29 cellular contexts compared by ENCODE assay signal in genomic region chr6:126072172-126072571, GRCh38.
"Had no signal": no experiment of that assay in that cellular context is flagged by ENCODE, and none has a peak within 500 bp of the region (broad histone marks: within the 10 kb centered on the region; RNA-seq: fewer than 3 reads in every experiment).

No MANE protein-coding gene starts in this region.

- H3K36me3 ChIP-seq: gastroesophageal sphincter, WERI-Rb-1 had no signal

- H3K27me3 ChIP-seq: body of pancreas, dorsolateral prefrontal cortex, foreskin keratinocyte, gastroesophageal sphincter, heart right ventricle had no signal

- H3K27ac ChIP-seq: body of pancreas, coronary artery, dorsolateral prefrontal cortex, foreskin keratinocyte, gastroesophageal sphincter, heart right ventricle, WERI-Rb-1 had no signal

- ATAC-seq: activated CD4-positive, CD25-positive, alpha-beta regulatory T cell treated with anti-CD3 and anti-CD28 coated beads, Interleukin-2, amount 50 U/mL, for 24 hours; activated CD8-positive, alpha-beta T cell treated with anti-CD3 and anti-CD28 coated beads for 36 hours; activated T-cell treated with anti-CD3 and anti-CD28 coated beads, Interleukin-2, amount 50 U/mL, for 4 hours; activated T-helper 17 cell treated with anti-CD3 and anti-CD28 coated beads, Interleukin-2, amount 50 U/mL, for 72 hours; body of pancreas; esophagus mucosa; foreskin keratinocyte; gastroesophageal sphincter; heart right ventricle; T-helper 17 cell had no signal

- H3K4me3 ChIP-seq: body of pancreas, coronary artery, dorsolateral prefrontal cortex, gastroesophageal sphincter, heart right ventricle had no signal

- H3K4me1 ChIP-seq: foreskin keratinocyte, gastroesophageal sphincter, heart right ventricle had no signal

- DNase-seq: activated B cell treated with CpG ODN at 0.5 μM for 24 hours; activated CD4-positive, alpha-beta T cell treated with anti-CD3 and anti-CD28 coated beads for 48 hours; activated CD4-positive, alpha-beta T cell treated with anti-CD3 and anti-CD28 coated beads, Interleukin-2, amount 50 U/mL, for 1 hour; activated CD4-positive, alpha-beta T cell treated with anti-CD3 and anti-CD28 coated beads, Interleukin-2, amount 50 U/mL, for 48 hours; activated CD8-positive, alpha-beta memory T cell treated with anti-CD3 and anti-CD28 coated beads for 24 hours; activated CD8-positive, alpha-beta T cell treated with anti-CD3 and anti-CD28 coated beads for 36 hours; activated effector memory CD4-positive, alpha-beta T cell treated with Interleukin-2 at 50 U/mL for 16 hours; activated gamma-delta T cell treated with Interleukin-2 at 50 U/mL for 16 hours; activated naive CD4-positive, alpha-beta T cell treated with anti-CD3 and anti-CD28 coated beads, Interleukin-2, amount 50 U/mL, for 16 hours; activated naive CD4-positive, alpha-beta T cell treated with Interleukin-2 at 50 U/mL for 16 hours; activated T-cell treated with anti-CD3 and anti-CD28 coated beads, Interleukin-2, amount 50 U/mL, for 4 hours; amygdala; aorta; body of pancreas; caudate nucleus; dorsolateral prefrontal cortex; effector memory CD4-positive, alpha-beta T cell; endodermal cell; foreskin keratinocyte; heart right ventricle; T-helper 1 cell; T-helper 17 cell; T1000; WERI-Rb-1 had no signal

- H3K9me3 ChIP-seq: body of pancreas, gastroesophageal sphincter, heart right ventricle had no signal
